20 cellular contexts compared by ENCODE assay signal in genomic region chr17:21680366-21680765, GRCh38. TPM values are rescaled to one million over a fixed set of nuclear protein-coding genes. Genes with fewer than 3 reads are reported as not detected.
DNase-seq lines count a peak whose midpoint lies in the region; ATAC-seq, FAIRE-seq and TF ChIP-seq lines count a peak whose summit lies in the region.
"Had no signal": no experiment of that assay in that cellular context is flagged by ENCODE, and none has a peak within 500 bp of the region (broad histone marks: within the 10 kb centered on the region; RNA-seq: fewer than 3 reads in every experiment).

No MANE protein-coding gene starts in this region.

- H3K9ac ChIP-seq in kidney (ENCODE audit: low read length in 2 of 2), result no peak overlapping the region

- WGBS in spleen, 5 donors, result 80 to 87% (median 81%) methylated on average over 19 of the region's 19 CpGs

- H3K4me3 ChIP-seq in kidney (ENCODE audit: low read length in 2 of 2) (no peak overlapping the region), spleen (no peak overlapping the region)
- H3K4me3 ChIP-seq: SJCRH30 had no signal

- H3K36me3 ChIP-seq in kidney (ENCODE audit: control insufficient read depth in 1 of 2, insufficient read depth in 2 of 2, low read length in 2 of 2), result no peaks in the 10 kb centered on the region
- no peaks in the 10 kb centered on the region for H3K36me3 ChIP-seq in spleen
- H3K36me3 ChIP-seq: BE2C, SJCRH30 had no signal

- H3K4me1 ChIP-seq in kidney (ENCODE audit: control insufficient read depth in 1 of 2, insufficient read depth in 1 of 2, low read depth in 1 of 2, low read length in 2 of 2), result no peaks in the 10 kb centered on the region
- H3K4me1 ChIP-seq in spleen, result no peaks in the 10 kb centered on the region
- H3K4me1 ChIP-seq: BE2C, SJCRH30 had no signal

- peak; percentile 10 for DNase-seq in activated naive CD4-positive, alpha-beta T cell treated with anti-CD3 and anti-CD28 coated beads, Interleukin-2, amount 50 U/mL, for 16 hours
- DNase-seq in activated naive CD4-positive, alpha-beta T cell (lab: John Stamatoyannopoulos, UW), result no peak
- DNase-seq in RPMI8226 (peak; percentile 29), kidney (peak; percentile 75), spleen (peak; percentile 78), midbrain (lab: John Stamatoyannopoulos, UW) (no peak)
- DNase-seq: DMS53; GF-D8; NCI-H1417; NCI-H69; NK-92 treated with Interleukin-12 subunit alpha and Interleukin-12 subunit beta, amount 100 ng/mL, for 24 hours; SJCRH30 had no signal

- TF ChIP-seq POLR2A in spleen (IDR thresholded peaks at IDR 0.05), result no peak

- ATAC-seq in GM18861 (IDR thresholded peaks at IDR 0.05; ENCODE audit: unreplicated experiment), result no peak
- no peak for ATAC-seq in HG03460 (IDR thresholded peaks at IDR 0.05; ENCODE audit: unreplicated experiment)

- no peaks in the 10 kb centered on the region for H3K9me3 ChIP-seq in kidney (ENCODE audit: control insufficient read depth in 1 of 2, low read length in 2 of 2)
- peaks cover 0 to 27% (median 0%) of the 10 kb centered on the region in 8 donors for H3K9me3 ChIP-seq in spleen
- H3K9me3 ChIP-seq: BE2C, SJCRH30 had no signal

- intact Hi-C loops in kidney (cut with DNase I) (no loop called here), spleen (cut with DNase I; ENCODE audit: low total_unique reads) (no loop called here)

- H3K27ac ChIP-seq in kidney (ENCODE audit: low read depth in 2 of 2, low read length in 2 of 2), result no peak overlapping the region
- H3K27ac ChIP-seq in spleen, result no peak overlapping the region
- H3K27ac ChIP-seq: SJCRH30 had no signal

- no peak for FAIRE-seq in kidney (lab: Jason Lieb, UNC)
- FAIRE-seq: D721Med had no signal

- peaks cover 0 to 8% (median 0%) of the 10 kb centered on the region in 7 donors for H3K27me3 ChIP-seq in spleen (replicated peaks in 1 of 7)
- H3K27me3 ChIP-seq: BE2C had no signal

- TF ChIP-seq CTCF in kidney (IDR thresholded peaks at IDR 0.05; ENCODE audit: borderline replicate concordance, extremely low read depth, insufficient read depth) (no peak), spleen (IDR thresholded peaks at IDR 0.05 in 8 of 11, conservative IDR thresholded peaks at IDR 0.05 in 3 of 11) (no peak)

RNA-seq across cellular contexts. Expression of gene KCNJ18, which starts 12.0 kb away (rescaled TPM):
- not detected for total RNA-seq in kidney
- not detected for polyA plus RNA-seq in kidney (ENCODE audit: insufficient read depth, low read depth, low replicate concordance)
- not detected for total RNA-seq in spleen
- not detected for polyA plus RNA-seq in spleen
- total RNA-seq: A673, MCF 10A, NCI-H460, SJCRH30 had no signal
- polyA plus RNA-seq: IgD-negative memory B cell had no signal

Comparison
In these comparisons a context has a peak if more than half of its experiments do, and no peak if none do; other contexts are left out.
1. DNase-seq: peak in activated naive CD4-positive, alpha-beta T cell treated with anti-CD3 and anti-CD28 coated beads, Interleukin-2, amount 50 U/mL, for 16 hours (single experiment), RPMI8226 (single experiment), kidney (single experiment) and spleen (single experiment); none in activated naive CD4-positive, alpha-beta T cell (0 of 4) and midbrain (single experiment).